ENCODE assay signal across 30 cellular contexts in genomic region chr6:146190581-146190980, GRCh38.
"Had no signal": no experiment of that assay in that cellular context is flagged by ENCODE, and none has a peak within 500 bp of the region (broad histone marks: within the 10 kb centered on the region; RNA-seq: fewer than 3 reads in every experiment).

No MANE protein-coding gene starts in this region.

- DNase-seq: activated B cell treated with CpG ODN at 0.5 μM for 24 hours; activated CD4-positive, alpha-beta memory T cell treated with anti-CD3 and anti-CD28 coated beads for 36 hours; activated CD4-positive, alpha-beta T cell treated with anti-CD3 and anti-CD28 coated beads for 4 hours; activated CD4-positive, alpha-beta T cell treated with anti-CD3 and anti-CD28 coated beads, Interleukin-2, amount 10 ng/mL, durations not matched to agents 24 days and 14 days; activated CD4-positive, alpha-beta T cell treated with anti-CD3 and anti-CD28 coated beads, Interleukin-2, amount 50 U/mL, for 1 hour; activated CD4-positive, alpha-beta T cell treated with anti-CD3 and anti-CD28 coated beads, Interleukin-2, amount 50 U/mL, for 4 hours; activated CD4-positive, CD25-positive, alpha-beta regulatory T cell treated with anti-CD3 and anti-CD28 coated beads, Interleukin-2, amount 50 U/mL, for 72 hours; activated CD8-positive, alpha-beta memory T cell treated with anti-CD3 and anti-CD28 coated beads, Interleukin-2, amount 50 U/mL, for 4 hours; activated CD8-positive, alpha-beta T cell treated with anti-CD3 and anti-CD28 coated beads for 36 hours; activated effector memory CD4-positive, alpha-beta T cell treated with anti-CD3 and anti-CD28 coated beads, Interleukin-2, amount 50 U/mL, for 16 hours; activated gamma-delta T cell treated with Interleukin-2 at 50 U/mL for 16 hours; activated naive CD4-positive, alpha-beta T cell; activated naive CD4-positive, alpha-beta T cell treated with anti-CD3 and anti-CD28 coated beads for 36 hours; activated naive CD4-positive, alpha-beta T cell treated with anti-CD3 and anti-CD28 coated beads, Interleukin-2, amount 50 U/mL, for 16 hours; activated naive CD8-positive, alpha-beta T cell treated with anti-CD3 and anti-CD28 coated beads for 36 hours; activated T-cell treated with anti-CD3 and anti-CD28 coated beads for 4 hours; activated T-cell treated with anti-CD3 and anti-CD28 coated beads, Interleukin-2, amount 50 U/mL, for 1 hour; activated T-cell treated with anti-CD3 and anti-CD28 coated beads, Interleukin-2, amount 50 U/mL, for 4 hours; activated T-cell treated with anti-CD3 and anti-CD28 coated beads, Interleukin-2, amount 50 U/mL, for 72 hours; adrenal gland; amniotic stem cell; aorta; body of pancreas; brain microvascular endothelial cell; central memory CD4-positive, alpha-beta T cell; cerebellar nuclear complex; T-cell; T-helper 17 cell had no signal

- ATAC-seq: activated CD8-positive, alpha-beta T cell treated with anti-CD3 and anti-CD28 coated beads for 36 hours; activated naive CD4-positive, alpha-beta T cell treated with anti-CD3 and anti-CD28 coated beads, Interleukin-2, amount 50 U/mL, for 72 hours; activated T-cell treated with anti-CD3 and anti-CD28 coated beads, Interleukin-2, amount 50 U/mL, for 4 hours; activated T-cell treated with anti-CD3 and anti-CD28 coated beads, Interleukin-2, amount 50 U/mL, for 72 hours; activated T-helper 17 cell treated with anti-CD3 and anti-CD28 coated beads, Interleukin-2, amount 50 U/mL, for 72 hours; body of pancreas; T-cell; T-helper 17 cell had no signal
